ENCODE assay signal across 9 cellular contexts in the genomic region with DNA sequence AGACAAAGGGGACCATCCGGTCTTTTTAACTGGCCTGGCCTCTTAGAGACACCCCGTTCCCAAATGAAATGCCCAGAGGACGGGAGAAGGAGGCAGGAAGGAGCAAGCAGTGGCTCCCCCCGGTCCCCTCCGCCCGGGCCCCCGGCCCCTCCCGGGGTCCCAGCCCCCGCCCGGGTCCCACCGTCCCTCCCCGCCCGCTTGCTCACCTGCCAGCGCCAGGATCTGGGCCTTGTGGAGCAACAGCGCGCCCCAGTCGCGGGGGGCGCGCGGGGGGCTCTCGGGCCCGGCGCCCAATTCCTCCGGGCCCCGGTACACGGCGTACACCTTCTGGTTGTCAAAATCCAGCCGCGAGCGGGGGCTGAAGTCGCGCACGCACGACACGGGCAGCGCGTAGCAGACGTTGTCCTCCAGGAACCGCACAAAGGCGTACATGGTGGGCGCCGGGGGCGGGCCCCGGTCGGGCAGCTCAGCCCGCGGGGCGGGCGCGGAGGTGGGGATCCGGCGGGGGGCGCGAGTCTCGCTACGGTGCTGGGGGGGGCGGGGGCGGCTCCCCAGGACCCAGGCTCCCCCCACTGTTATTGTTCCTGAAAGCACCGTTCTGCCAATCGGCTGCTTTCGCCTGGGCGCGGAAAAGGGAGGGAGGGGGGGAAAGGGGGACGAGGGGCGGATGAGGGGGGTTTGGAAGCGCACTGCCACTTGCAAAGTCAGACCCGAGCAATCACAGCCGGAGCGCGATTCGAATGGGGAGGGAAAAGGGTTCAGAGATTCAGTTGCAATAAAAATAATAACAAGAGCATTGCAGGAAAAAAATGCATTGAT. TPM values are rescaled to one million over a fixed set of nuclear protein-coding genes. Genes with fewer than 3 reads are reported as not detected.
DNase-seq lines count a peak whose midpoint lies in the region; ATAC-seq and TF ChIP-seq lines count a peak whose summit lies in the region.
"Had no signal": no experiment of that assay in that cellular context is flagged by ENCODE, and none has a peak within 500 bp of the region (broad histone marks: within the 10 kb centered on the region; RNA-seq: fewer than 3 reads in every experiment).

A gene with protein sequence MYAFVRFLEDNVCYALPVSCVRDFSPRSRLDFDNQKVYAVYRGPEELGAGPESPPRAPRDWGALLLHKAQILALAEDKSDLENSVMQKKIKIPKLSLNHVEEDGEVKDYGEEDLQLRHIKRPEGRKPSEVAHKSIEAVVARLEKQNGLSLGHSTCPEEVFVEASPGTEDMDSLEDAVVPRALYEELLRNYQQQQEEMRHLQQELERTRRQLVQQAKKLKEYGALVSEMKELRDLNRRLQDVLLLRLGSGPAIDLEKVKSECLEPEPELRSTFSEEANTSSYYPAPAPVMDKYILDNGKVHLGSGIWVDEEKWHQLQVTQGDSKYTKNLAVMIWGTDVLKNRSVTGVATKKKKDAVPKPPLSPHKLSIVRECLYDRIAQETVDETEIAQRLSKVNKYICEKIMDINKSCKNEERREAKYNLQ (minus strand): TSS at position 492 of the 819 bp plus-strand sequence. CDS start 60 bp downstream, at position 432.

- peak within 1 kb of the TSS; percentile 81 for H3K4me3 ChIP-seq in endocrine pancreas (ENCODE audit: control insufficient read depth, insufficient read depth, low read length)
- peak within 1 kb of the TSS; percentile 51 for H3K4me3 ChIP-seq in mononuclear cell (ENCODE audit: low read length)

- H3K4me3 Mint-ChIP-seq in activated CD4-positive, alpha-beta memory T cell treated with anti-CD3 and anti-CD28 coated beads for 36 hours = peak within 1 kb of the TSS; percentile 64

- intact Hi-C loops in activated CD4-positive, alpha-beta memory T cell treated with anti-CD3 and anti-CD28 coated beads for 36 hours (cut with micrococcal nuclease) = no loop called here

- H3K4me1 Mint-ChIP-seq in activated CD4-positive, alpha-beta memory T cell treated with anti-CD3 and anti-CD28 coated beads for 36 hours (ENCODE audit: low read depth) = peaks cover 3% of the 10 kb centered on the region

- no peaks in the 10 kb centered on the region for H3K36me3 ChIP-seq in endocrine pancreas (ENCODE audit: control insufficient read depth, insufficient read depth, low read length)

- CTCF ChIA-PET in activated CD4-positive, alpha-beta memory T cell treated with anti-CD3 and anti-CD28 coated beads for 36 hours (lab: Charles Lee) = no interaction called here

- POLR2A ChIA-PET in activated CD4-positive, alpha-beta memory T cell treated with anti-CD3 and anti-CD28 coated beads for 36 hours (lab: Charles Lee) = no interaction called here

- peak within 1 kb of the TSS; percentile 2 for H3K27ac Mint-ChIP-seq in activated CD4-positive, alpha-beta memory T cell treated with anti-CD3 and anti-CD28 coated beads for 36 hours

- H3K9ac ChIP-seq in endocrine pancreas (ENCODE audit: control insufficient read depth, insufficient read depth, low read length) = peak within 1 kb of the TSS; percentile 65

- no peaks in the 10 kb centered on the region for H3K9me3 Mint-ChIP-seq in activated CD4-positive, alpha-beta memory T cell treated with anti-CD3 and anti-CD28 coated beads for 36 hours

- no peaks in the 10 kb centered on the region for H3K27me3 ChIP-seq in endocrine pancreas (ENCODE audit: control insufficient read depth, insufficient read depth, low read length)
- H3K27me3 ChIP-seq in mononuclear cell (ENCODE audit: insufficient read depth, low read length) = no peaks in the 10 kb centered on the region

- no peaks in the 10 kb centered on the region for H3K36me3 Mint-ChIP-seq in activated CD4-positive, alpha-beta memory T cell treated with anti-CD3 and anti-CD28 coated beads for 36 hours

- H3K27me3 Mint-ChIP-seq in activated CD4-positive, alpha-beta memory T cell treated with anti-CD3 and anti-CD28 coated beads for 36 hours = peaks cover 25% of the 10 kb centered on the region

- ATAC-seq in HG03457 (IDR thresholded peaks at IDR 0.05; ENCODE audit: unreplicated experiment) (no peak), GM21526 (IDR thresholded peaks at IDR 0.05; ENCODE audit: low FRiP score, unreplicated experiment) (no peak)

- DNase-seq in GM10266 (ENCODE audit: extremely low spot score) = peak; percentile 22
- peak; percentile 60 for DNase-seq in NCI-H2029 (lab: John Stamatoyannopoulos, UW)
- peak; percentile 25 for DNase-seq in activated CD4-positive, alpha-beta memory T cell treated with anti-CD3 and anti-CD28 coated beads for 36 hours
- DNase-seq in stimulated activated CD8-positive, alpha-beta memory T cell treated with anti-CD3 and anti-CD28 coated beads, Interleukin-15, amount 100 ng/mL, for 48 hours (ENCODE audit: low read depth in 2 of 2) = peak; percentile 33 to 46

- no peak for TF ChIP-seq CTCF in GM10266 (IDR thresholded peaks at IDR 0.05; ENCODE audit: control insufficient read depth, insufficient read depth, low read depth, missing control alignments)

- no peaks in the 10 kb centered on the region for H3K9me3 ChIP-seq in endocrine pancreas (ENCODE audit: control insufficient read depth, low read length)
- no peaks in the 10 kb centered on the region for H3K9me3 ChIP-seq in mononuclear cell (ENCODE audit: low read depth, low read length)

- no peaks in the 10 kb centered on the region for H3K4me1 ChIP-seq in endocrine pancreas (ENCODE audit: control insufficient read depth, insufficient read depth, low read length)
- H3K4me1 ChIP-seq in mononuclear cell (ENCODE audit: insufficient read depth, low read length) = peaks cover 17% of the 10 kb centered on the region

RNA-seq across cellular contexts. Expression of the gene that starts here (rescaled TPM):
- total RNA-seq in activated CD4-positive, alpha-beta memory T cell treated with anti-CD3 and anti-CD28 coated beads for 36 hours = 1 to 10 TPM; 1.0 to 2.5 TPM
- total RNA-seq in mononuclear cell = 5.1 TPM
- total RNA-seq: SK-MEL-5 had no signal
